Comparison of ENCODE assay signal across 8 cellular contexts in the genomic region with DNA sequence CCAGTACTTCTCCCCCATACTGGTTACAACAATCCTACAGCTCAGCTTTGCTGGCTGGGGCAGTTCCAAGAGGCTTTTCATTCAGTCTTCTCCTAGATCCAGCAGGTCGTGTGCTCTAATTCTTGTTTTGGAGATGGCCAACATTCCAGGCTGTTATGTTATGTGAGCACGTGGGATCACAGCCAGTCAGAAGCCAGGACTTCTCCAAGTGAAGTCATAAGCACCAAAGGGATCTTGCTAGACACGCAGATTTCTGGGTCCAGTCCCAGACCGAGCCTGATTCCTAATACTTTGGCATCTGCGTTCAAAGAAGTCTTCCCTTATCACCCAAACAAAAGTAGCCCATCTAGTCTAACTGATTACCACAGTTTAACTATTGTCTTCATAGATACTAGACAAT. TPM values are rescaled to one million over a fixed set of nuclear protein-coding genes. Genes with fewer than 3 reads are reported as not detected.
DNase-seq lines count a peak whose midpoint lies in the region; TF ChIP-seq lines count a peak whose summit lies in the region.

No MANE protein-coding gene starts in this region.

- no TSS peak for BruUV-seq in PC-9 (replicated peaks; lab: Mats Ljungman, UMichigan)

- peak overlapping the region; percentile 91; the same call in 1 of the 2 replicates for H2AFZ ChIP-seq in PC-9

- H3K36me3 ChIP-seq in GM06990 (ENCODE audit: control insufficient read depth, insufficient read depth, low read length), result no peaks in the 10 kb centered on the region
- H3K36me3 ChIP-seq in PC-9 (ENCODE audit: low read depth), result no peaks in the 10 kb centered on the region
- H3K36me3 ChIP-seq in endodermal cell (ENCODE audit: control insufficient read depth, insufficient read depth, low read length), result no peaks in the 10 kb centered on the region
- no peaks in the 10 kb centered on the region for H3K36me3 ChIP-seq in muscle layer of duodenum (ENCODE audit: control insufficient read depth in 1 of 2, insufficient read depth in 2 of 2, low read length in 2 of 2)

- H4K20me1 ChIP-seq in PC-9 (ENCODE audit: insufficient read depth), result peaks cover 19% of the 10 kb centered on the region

- H3K4me2 ChIP-seq in PC-9, result peak overlapping the region; percentile 84

- no peaks in the 10 kb centered on the region for H3K9me2 ChIP-seq in PC-9 (ENCODE audit: insufficient read depth)

- WGBS in endodermal cell (ENCODE audit: insufficient coverage in 1 of 2, insufficient read length in 1 of 2), 2 experiments, result 83 to 91% methylated on average over 5 of the region's 5 CpGs

- H3F3A ChIP-seq in PC-9 (ENCODE audit: insufficient read depth, low read depth), result 0 out of 2 replicates have a peak, but pooled peaks cover 5% of the 10 kb centered on the region

- H3K4me3 ChIP-seq in GM06990 (replicated peaks; ENCODE audit: low read depth, low read length), result peak overlapping the region; percentile 73
- peak overlapping the region; percentile 60 for H3K4me3 ChIP-seq in PC-9
- peak overlapping the region; percentile 71 for H3K4me3 ChIP-seq in endodermal cell (ENCODE audit: low read length)
- peak overlapping the region; percentile 70 to 72 for H3K4me3 ChIP-seq in muscle layer of duodenum (ENCODE audit: low read depth in 1 of 2, low read length in 2 of 2)

- TF ChIP-seq CTCF in GM06990 (IDR thresholded peaks at IDR 0.05; ENCODE audit: insufficient read depth, low read length, poor library complexity, severe bottlenecking), result no peak
- TF ChIP-seq CTCF in PC-9 (conservative IDR thresholded peaks at IDR 0.05), result no peak
- TF ChIP-seq CTCF in endodermal cell (conservative IDR thresholded peaks at IDR 0.05), result no peak

- no peak overlapping the region for H3K9ac ChIP-seq in endodermal cell (ENCODE audit: extremely low read depth, low read length, poor library complexity, severe bottlenecking)

- peak overlapping the region; percentile 50 for H3K27ac Mint-ChIP-seq in endodermal cell

- H3K36me3 Mint-ChIP-seq in endodermal cell (ENCODE audit: low read depth), result no peaks in the 10 kb centered on the region

- intact Hi-C loops in PC-9 (cut with micrococcal nuclease; ENCODE audit: unreplicated experiment), result loop anchor here (2.0 kb wide), 2 partner anchors 41 to 103 kb away; no protein-coding TSS in a partner anchor

- DNase-seq in GM06990 (ENCODE audit: extremely low read depth, insufficient read length) (no peak), PC-9 (peak in 1 of 2 experiments; percentile 37), endodermal cell (peak; percentile 51), SHP77 (lab: John Stamatoyannopoulos, UW) (no peak), DMS153 treated with DMSO at 0.1 percent for 48 hours (lab: John Stamatoyannopoulos, UW; ENCODE audit: unreplicated experiment) (no peak), mesenteric fat pad (ENCODE audit: low spot score) (no peak), NK-92 (lab: John Stamatoyannopoulos, UW; ENCODE audit: unreplicated experiment) (no peak)

- H3K79me2 ChIP-seq in PC-9 (ENCODE audit: low read depth), result peaks cover 47% of the 10 kb centered on the region

- H3K4me1 ChIP-seq in PC-9 (replicated peaks; ENCODE audit: insufficient read depth) (peaks cover 24% of the 10 kb centered on the region), endodermal cell (ENCODE audit: control insufficient read depth, insufficient read depth, low read length) (peaks cover 11% of the 10 kb centered on the region), muscle layer of duodenum (ENCODE audit: control insufficient read depth in 1 of 2, insufficient read depth in 2 of 2, low read length in 2 of 2) (peaks cover 14 to 20% of the 10 kb centered on the region in 2 donors)

- H3K27me3 ChIP-seq in GM06990 (replicated peaks; ENCODE audit: control insufficient read depth, insufficient read depth, low read length), result no peaks in the 10 kb centered on the region
- H3K27me3 ChIP-seq in PC-9 (ENCODE audit: insufficient read depth, low read depth), result no peaks in the 10 kb centered on the region
- no peaks in the 10 kb centered on the region for H3K27me3 ChIP-seq in endodermal cell (ENCODE audit: control insufficient read depth, insufficient read depth, low read length, poor library complexity, severe bottlenecking)
- no peaks in the 10 kb centered on the region for H3K27me3 ChIP-seq in muscle layer of duodenum (ENCODE audit: low read depth, low read length)

- peaks cover 36% of the 10 kb centered on the region for H3K4me1 Mint-ChIP-seq in endodermal cell

- POLR2A ChIA-PET in PC-9 (lab: Charles Lee; ENCODE audit: unreplicated experiment), result interaction anchor here (0.6 kb wide), 1 partner anchor 81 kb away, joined by 4 read pairs; no protein-coding TSS in a partner anchor

- H3K27ac ChIP-seq in PC-9, result peak overlapping the region; percentile 95
- no peak overlapping the region for H3K27ac ChIP-seq in endodermal cell (ENCODE audit: low read depth, low read length)
- H3K27ac ChIP-seq in muscle layer of duodenum (ENCODE audit: low read length), result peak overlapping the region; percentile 97

- H3K9me3 ChIP-seq in PC-9 (ENCODE audit: insufficient read depth, low read depth) (no peaks in the 10 kb centered on the region), endodermal cell (ENCODE audit: control insufficient read depth, low read length) (no peaks in the 10 kb centered on the region), muscle layer of duodenum (ENCODE audit: control insufficient read depth in 1 of 2, low read length in 2 of 2) (no peaks in the 10 kb centered on the region)

- H3K4me3 Mint-ChIP-seq in endodermal cell, result peak overlapping the region; percentile 98

- no peaks in the 10 kb centered on the region for H3K27me3 Mint-ChIP-seq in endodermal cell (ENCODE audit: insufficient read depth)

- CTCF ChIA-PET in PC-9 (lab: Charles Lee), result no interaction called here

- H3K9me3 Mint-ChIP-seq in endodermal cell, result no peaks in the 10 kb centered on the region

RNA-seq across cellular contexts. Expression of a gene that starts 1.4 kb away (rescaled TPM):
- 232 and 290 TPM in 2 replicates for total RNA-seq in PC-9 (2021)
- 100 to 1,000 TPM; 193 to 273 TPM for total RNA-seq in endodermal cell
- polyA plus RNA-seq in endodermal cell (2013, experiment 1 of 2), result 115 TPM
- polyA plus RNA-seq in endodermal cell (2013, experiment 2 of 2), result 107 TPM
- 202 TPM for total RNA-seq in mesenteric fat pad
